Comparison of ENCODE assay signal across 18 cellular contexts in the genomic region with DNA sequence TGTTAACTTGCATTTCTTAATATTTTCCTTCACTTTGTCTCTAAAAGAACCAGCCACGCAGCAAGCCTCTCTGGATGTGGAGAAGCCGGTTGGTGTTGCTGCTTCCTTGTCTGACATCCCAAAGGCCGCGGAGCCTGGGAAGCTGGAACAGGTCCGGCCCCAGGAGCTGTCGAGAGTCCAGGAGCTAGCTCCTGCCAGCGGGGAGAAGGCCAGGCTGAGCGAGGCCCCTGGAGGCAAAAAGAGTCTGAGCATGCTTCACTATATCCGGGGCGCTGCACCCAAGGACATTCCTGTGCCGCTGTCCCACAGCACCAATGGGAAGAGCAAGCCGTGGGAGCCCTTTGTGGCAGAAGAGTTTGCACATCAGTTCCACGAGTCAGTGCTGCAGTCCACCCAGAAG.
"Had no signal": no experiment of that assay in that cellular context is flagged by ENCODE, and none has a peak within 500 bp of the region (broad histone marks: within the 10 kb centered on the region; RNA-seq: fewer than 3 reads in every experiment).

No MANE protein-coding gene starts in this region.

- H3K27ac ChIP-seq: left lung, thyroid gland had no signal

- H3K9me3 ChIP-seq: left lung, thyroid gland had no signal

- H3K27me3 Mint-ChIP-seq: activated naive CD8-positive, alpha-beta T cell treated with anti-CD3 and anti-CD28 coated beads, Interleukin-2, amount 50 U/mL, for 24 hours; dendritic cell treated with granulocyte-macrophage colony-stimulating factor and Interleukin-4, amounts not matched to agents 40 ng/mL and 50 ng/mL, for 4 days; memory B cell; stimulated activated naive CD8-positive, alpha-beta T cell treated with anti-CD3 and anti-CD28 coated beads, Interleukin-15, Interleukin-2, amounts not matched to agents 100 ng/mL and 50 ng/mL, for 24 hours had no signal

- H3K9me3 Mint-ChIP-seq: activated naive CD8-positive, alpha-beta T cell treated with anti-CD3 and anti-CD28 coated beads, Interleukin-2, amount 50 U/mL, for 24 hours; activated T-cell treated with anti-CD3 and anti-CD28 coated beads, Interleukin-2, amount 50 U/mL, for 72 hours; dendritic cell treated with granulocyte-macrophage colony-stimulating factor and Interleukin-4, amounts not matched to agents 40 ng/mL and 50 ng/mL, for 4 days; memory B cell; nephron progenitor cell; stimulated activated naive CD8-positive, alpha-beta T cell treated with anti-CD3 and anti-CD28 coated beads, Interleukin-15, Interleukin-2, amounts not matched to agents 100 ng/mL and 50 ng/mL, for 24 hours had no signal

- H3K27ac Mint-ChIP-seq: activated naive CD8-positive, alpha-beta T cell treated with anti-CD3 and anti-CD28 coated beads, Interleukin-2, amount 50 U/mL, for 24 hours; activated T-cell treated with anti-CD3 and anti-CD28 coated beads, Interleukin-2, amount 50 U/mL, for 72 hours; dendritic cell treated with granulocyte-macrophage colony-stimulating factor and Interleukin-4, amounts not matched to agents 40 ng/mL and 50 ng/mL, for 4 days; memory B cell; nephron progenitor cell; stimulated activated naive CD8-positive, alpha-beta T cell treated with anti-CD3 and anti-CD28 coated beads, Interleukin-15, Interleukin-2, amounts not matched to agents 100 ng/mL and 50 ng/mL, for 24 hours had no signal

- H3K4me3 Mint-ChIP-seq: activated naive CD8-positive, alpha-beta T cell treated with anti-CD3 and anti-CD28 coated beads, Interleukin-2, amount 50 U/mL, for 24 hours; activated T-cell treated with anti-CD3 and anti-CD28 coated beads, Interleukin-2, amount 50 U/mL, for 72 hours; dendritic cell treated with granulocyte-macrophage colony-stimulating factor and Interleukin-4, amounts not matched to agents 40 ng/mL and 50 ng/mL, for 4 days; memory B cell; nephron progenitor cell; stimulated activated naive CD8-positive, alpha-beta T cell treated with anti-CD3 and anti-CD28 coated beads, Interleukin-15, Interleukin-2, amounts not matched to agents 100 ng/mL and 50 ng/mL, for 24 hours had no signal

- H3K4me1 Mint-ChIP-seq: activated naive CD8-positive, alpha-beta T cell treated with anti-CD3 and anti-CD28 coated beads, Interleukin-2, amount 50 U/mL, for 24 hours; memory B cell had no signal

- H3K4me3 ChIP-seq: left lung, thyroid gland had no signal

- DNase-seq: activated CD4-positive, alpha-beta T cell treated with anti-CD3 and anti-CD28 coated beads, Interleukin-2, amount 50 U/mL, for 4 hours; activated CD8-positive, alpha-beta memory T cell treated with anti-CD3 and anti-CD28 coated beads, Interleukin-2, amount 50 U/mL, for 48 hours; activated effector memory CD4-positive, alpha-beta T cell treated with Interleukin-2 at 50 U/mL for 16 hours; activated naive CD4-positive, alpha-beta T cell treated with anti-CD3 and anti-CD28 coated beads, Interleukin-2, amount 50 U/mL, for 16 hours; activated naive CD8-positive, alpha-beta T cell treated with anti-CD3 and anti-CD28 coated beads, Interleukin-2, amount 50 U/mL, for 24 hours; activated T-cell treated with anti-CD3 and anti-CD28 coated beads, Interleukin-2, amount 50 U/mL, for 72 hours; effector CD4-positive, alpha-beta T cell; erythroblast; foreskin fibroblast; nephron progenitor cell; stimulated activated CD4-positive, alpha-beta T cell treated with anti-CD3 and anti-CD28 coated beads, Interleukin-4, amount 100 ng/mL, for 4 hours; T-helper 1 cell; T-helper 9 cell; thyroid gland had no signal

- H3K4me1 ChIP-seq: left lung, thyroid gland had no signal

- H3K27me3 ChIP-seq: left lung, thyroid gland had no signal
